In genomic region chr7:73647725-73648592, GRCh38 we compare ENCODE assay signal across 8 cellular contexts. TPM values are rescaled to one million over a fixed set of nuclear protein-coding genes. Genes with fewer than 3 reads are reported as not detected.
DNase-seq lines count a peak whose midpoint lies in the region; ATAC-seq and TF ChIP-seq lines count a peak whose summit lies in the region.

No MANE protein-coding gene starts in this region.

- no peaks in the 10 kb centered on the region for H3K9me3 ChIP-seq in fibroblast of lung (ENCODE audit: control insufficient read depth, insufficient read depth, low read depth, low read length)
- peaks cover 4% of the 10 kb centered on the region for H3K9me3 ChIP-seq in trophoblast cell (ENCODE audit: insufficient read depth, low read depth, low read length)
- H3K9me3 ChIP-seq in uterus, result no peaks in the 10 kb centered on the region

- H3K36me3 ChIP-seq in fibroblast of lung (ENCODE audit: control insufficient read depth, insufficient read depth, low read length) (no peaks in the 10 kb centered on the region), trophoblast cell (ENCODE audit: control insufficient read depth in 1 of 2, insufficient read depth in 2 of 2, low read length in 2 of 2) (no peaks in the 10 kb centered on the region), uterus (no peaks in the 10 kb centered on the region)

- in situ Hi-C loops in ACHN (cut with HindIII; ENCODE audit: low pct_ligation_motif_present, low pct_unique_long_range_greater_than_20kb, low sequenced_read_pairs), result no loop called here

- H3K79me2 ChIP-seq in fibroblast of lung (ENCODE audit: control insufficient read depth, insufficient read depth, low read length) (no peaks in the 10 kb centered on the region), trophoblast cell (ENCODE audit: control insufficient read depth, insufficient read depth, low read length, poor library complexity) (no peaks in the 10 kb centered on the region)

- intact Hi-C loops in uterus (cut with DNase I; ENCODE audit: low total_unique reads), result no loop called here

- H3K9ac ChIP-seq in fibroblast of lung (ENCODE audit: insufficient read depth, low read length) (no peak overlapping the region), trophoblast cell (ENCODE audit: low read length) (no peak overlapping the region)

- TF ChIP-seq POLR2A in uterus (IDR thresholded peaks at IDR 0.05), result no peak

- H3K4ac ChIP-seq in trophoblast cell (ENCODE audit: low read depth, low read length), result no peak overlapping the region

- 75% methylated on average over 1 of the region's 62 CpGs for WGBS in trophoblast cell (ENCODE audit: extremely low coverage, insufficient coverage, insufficient read length)

- H4K91ac ChIP-seq in trophoblast cell (ENCODE audit: low read depth, low read length), result no peak overlapping the region

- H3K18ac ChIP-seq in trophoblast cell (ENCODE audit: low read length), result no peak overlapping the region

- H3K4me3 ChIP-seq in fibroblast of lung (replicated peaks in 1 of 4; ENCODE audit: control extremely low read depth in 1 of 4, insufficient read depth in 1 of 4, low read depth in 3 of 4, low read length in 4 of 4) (peak overlapping the region in 2 of 4 experiments; percentile 18 to 45), trophoblast cell (ENCODE audit: low read depth, low read length) (no peak overlapping the region), uterus (peak overlapping the region in 1 of 2 donors; percentile 38)

- no peaks in the 10 kb centered on the region for H3K79me1 ChIP-seq in trophoblast cell (ENCODE audit: low read length)

- H2BK120ac ChIP-seq in trophoblast cell (ENCODE audit: insufficient read depth, low read length, poor library complexity), result no peak overlapping the region

- TF ChIP-seq CTCF in fibroblast of lung (conservative IDR thresholded peaks at IDR 0.05 in 1 of 2, IDR thresholded peaks at IDR 0.05 in 1 of 2; ENCODE audit: low read depth in 1 of 2, low read length in 2 of 2) (no peak), uterus (IDR thresholded peaks at IDR 0.05) (peak in 1 of 4 experiments; percentile 28)

- no peak overlapping the region for H3K27ac ChIP-seq in fibroblast of lung (ENCODE audit: insufficient read depth, low read length)
- no peak overlapping the region for H3K27ac ChIP-seq in trophoblast cell (ENCODE audit: low read depth, low read length)
- no peak overlapping the region for H3K27ac ChIP-seq in uterus

- peak; percentile 36 for DNase-seq in ACHN
- DNase-seq in HK-2 (ENCODE audit: unreplicated experiment), result peak; percentile 24
- peak; percentile 25 for DNase-seq in activated CD4-positive, alpha-beta T cell treated with anti-CD3 and anti-CD28 coated beads, Interleukin-2, amount 50 U/mL, for 1 hour
- DNase-seq in fibroblast of lung (ENCODE audit: low read depth in 2 of 2), result no peak
- DNase-seq in trophoblast cell, result peak in 1 of 2 donors; percentile 21
- DNase-seq in NCI-H524 treated with DMSO at 0.1 percent for 48 hours (lab: John Stamatoyannopoulos, UW), result no peak
- no peak for DNase-seq in uterus

- H4K20me1 ChIP-seq in fibroblast of lung (ENCODE audit: control insufficient read depth, extremely low read depth, insufficient read depth, low read length), result no peaks in the 10 kb centered on the region

- no peak overlapping the region for H3K14ac ChIP-seq in trophoblast cell (ENCODE audit: low read length)

- H4K12ac ChIP-seq in trophoblast cell (ENCODE audit: low read depth, low read length), result no peak overlapping the region

- ATAC-seq in HG03442 (IDR thresholded peaks at IDR 0.05; ENCODE audit: unreplicated experiment), result no peak

- H2AK5ac ChIP-seq in trophoblast cell (ENCODE audit: low read length), result no peak overlapping the region

- H3K4me1 ChIP-seq in fibroblast of lung (ENCODE audit: control insufficient read depth, extremely low read depth, insufficient read depth, low read length) (no peaks in the 10 kb centered on the region), trophoblast cell (ENCODE audit: control insufficient read depth in 1 of 2, insufficient read depth in 2 of 2, low read length in 2 of 2) (peaks cover 0 to 4% of the 10 kb centered on the region in 2 experiments), uterus (peaks cover 0 to 5% of the 10 kb centered on the region in 2 donors)

- H3K27me3 ChIP-seq in fibroblast of lung (ENCODE audit: control insufficient read depth, insufficient read depth, low read length) (peaks cover 53% of the 10 kb centered on the region), trophoblast cell (ENCODE audit: insufficient read depth, low read length) (peaks cover 30% of the 10 kb centered on the region), uterus (peaks cover 3 to 5% of the 10 kb centered on the region in 2 donors)

- H3K4me2 ChIP-seq in fibroblast of lung (ENCODE audit: extremely low read depth, insufficient read depth, low read length) (peak overlapping the region; percentile 25), trophoblast cell (ENCODE audit: low read length) (peak overlapping the region; percentile 55)

- H4K8ac ChIP-seq in trophoblast cell (ENCODE audit: low read depth, low read length), result no peak overlapping the region

- no peak overlapping the region for H2BK12ac ChIP-seq in trophoblast cell (ENCODE audit: low read length)

- no peak overlapping the region for H3K23ac ChIP-seq in trophoblast cell (ENCODE audit: low read length)

- H2AFZ ChIP-seq in fibroblast of lung (ENCODE audit: low read length) (no peak overlapping the region), trophoblast cell (ENCODE audit: insufficient read depth, low read length, poor library complexity) (peak overlapping the region; percentile 40)

- no peak overlapping the region for H2BK5ac ChIP-seq in trophoblast cell (ENCODE audit: low read depth, low read length, poor library complexity)

RNA-seq across cellular contexts. Expression of gene VPS37D, which starts 19.7 kb away (rescaled TPM):
- total RNA-seq in fibroblast of lung (6.2 and 6.8 TPM in 2 replicates), uterus (1 to 10 TPM in 3 of 4 donors, not detected in 1; 6.7 to 9.3 (median 8.8) TPM)
- 0.63 and 0.87 TPM in 2 replicates for polyA plus RNA-seq in fibroblast of lung
- polyA plus RNA-seq in fibroblast of lung (2012), result 2.0 and 2.7 TPM in 2 replicates
- polyA minus RNA-seq in fibroblast of lung (ENCODE audit: low replicate concordance), result 1.3 and 3.0 TPM in 2 replicates
- 0.60 and 0.69 TPM in 2 replicates for polyA plus RNA-seq in trophoblast cell (2013)

RNA-seq across cellular contexts. Expression of gene MLXIPL, which starts 23.6 kb away (rescaled TPM):
- total RNA-seq in fibroblast of lung (0.51 TPM in 1 of 2 replicates, not detected in the other), uterus (1 to 10 TPM in 2 of 4 donors, not detected in 2; 1.7 to 1.9 TPM)
- polyA plus RNA-seq in fibroblast of lung, result not detected in 2 replicates
- polyA plus RNA-seq in fibroblast of lung (2012), result not detected in 2 replicates
- not detected in 2 replicates for polyA minus RNA-seq in fibroblast of lung (ENCODE audit: low replicate concordance)
- 0.19 and 0.26 TPM in 2 replicates for polyA plus RNA-seq in trophoblast cell (2013)

RNA-seq across cellular contexts. Expression of gene DNAJC30, which starts 35.3 kb away (rescaled TPM):
- total RNA-seq in fibroblast of lung (1.8 and 3.8 TPM in 2 replicates), uterus (10 to 100 TPM in 1 of 4 donors, 1 to 10 TPM in 2, under 1 TPM in 1; 0.29 to 14.1 (median 3.3) TPM)
- polyA plus RNA-seq in fibroblast of lung, result 7.3 and 7.7 TPM in 2 replicates
- 12.8 and 13.5 TPM in 2 replicates for polyA plus RNA-seq in fibroblast of lung (2012)
- polyA minus RNA-seq in fibroblast of lung (ENCODE audit: low replicate concordance), result 7.7 and 12.3 TPM in 2 replicates
- polyA plus RNA-seq in trophoblast cell (2013), result 5.4 and 6.0 TPM in 2 replicates

RNA-seq across cellular contexts. Expression of gene BUD23, which starts 35.4 kb away (rescaled TPM):
- total RNA-seq in fibroblast of lung, result 30.8 and 31.9 TPM in 2 replicates
- 60.1 and 78.4 TPM in 2 replicates for polyA plus RNA-seq in fibroblast of lung
- 55.6 and 70.6 TPM in 2 replicates for polyA plus RNA-seq in fibroblast of lung (2012)
- polyA minus RNA-seq in fibroblast of lung (ENCODE audit: low replicate concordance), result 32.7 and 63.0 TPM in 2 replicates
- 67.3 and 70.4 TPM in 2 replicates for polyA plus RNA-seq in trophoblast cell (2013)
- 10 to 100 TPM; 12.4 to 54.6 (median 31.5) TPM for total RNA-seq in uterus

Comparison
In these comparisons a context has a peak if more than half of its experiments do, and no peak if none do; other contexts are left out.
1. DNase-seq: peak in ACHN (single experiment), HK-2 (single experiment) and activated CD4-positive, alpha-beta T cell treated with anti-CD3 and anti-CD28 coated beads, Interleukin-2, amount 50 U/mL, for 1 hour (single experiment); none in fibroblast of lung (0 of 2), NCI-H524 treated with DMSO at 0.1 percent for 48 hours (single experiment) and uterus (0 of 2).